Comparison of ENCODE assay signal across 11 cellular contexts in genomic region chr17:40558300-40558584, GRCh38. TPM values are rescaled to one million over a fixed set of nuclear protein-coding genes. Genes with fewer than 3 reads are reported as not detected.
DNase-seq lines count a peak whose midpoint lies in the region; ATAC-seq and TF ChIP-seq lines count a peak whose summit lies in the region.
"Had no signal": no experiment of that assay in that cellular context is flagged by ENCODE, and none has a peak within 500 bp of the region (broad histone marks: within the 10 kb centered on the region; RNA-seq: fewer than 3 reads in every experiment).

No MANE protein-coding gene starts in this region.

- no peak overlapping the region for H2AK5ac ChIP-seq in H9 (ENCODE audit: insufficient read length, low read length)

- H4K8ac ChIP-seq in H9 (replicated peaks; ENCODE audit: insufficient read length, low read depth, low read length), result no peak overlapping the region

- H3K4me3 ChIP-seq in DND-41 (ENCODE audit: low read depth in 1 of 2, low read length in 2 of 2) (peak overlapping the region in 1 of 2 experiments; percentile 43; a peak in 1 of 4 replicates), SK-N-MC (no peak overlapping the region), right cardiac atrium (ENCODE audit: low read length) (no peak overlapping the region)

- H3K56ac ChIP-seq in H9 (ENCODE audit: insufficient read length, low read depth, low read length), result no peak overlapping the region

- peaks cover 89% of the 10 kb centered on the region for H3K36me3 Mint-ChIP-seq in stimulated activated memory B cell treated with anti-CD40 and anti-IgM and Interleukin-4, amounts not matched to agents 10 μg/mL and 1 μg/mL and 100 μg/mL, for 72 hours
- H3K36me3 Mint-ChIP-seq in H9 (ENCODE audit: insufficient read depth in 1 of 3, low read depth in 3 of 3), result no peaks in the 10 kb centered on the region; a peak in 2 of 7 replicates

- H3K79me1 ChIP-seq in H9 (ENCODE audit: insufficient read depth, low read depth, low read length, poor library complexity, severe bottlenecking), result no peaks in the 10 kb centered on the region

- no peak overlapping the region for H2BK120ac ChIP-seq in H9 (ENCODE audit: low read depth, low read length, poor library complexity, severe bottlenecking)

- no peak overlapping the region for H4K5ac ChIP-seq in H9 (ENCODE audit: insufficient read length, low read depth, low read length)

- H2BK12ac ChIP-seq in H9 (ENCODE audit: insufficient read length, low read depth, low read length), result no peak overlapping the region

- H3K79me2 ChIP-seq in DND-41 (ENCODE audit: insufficient read depth, low read length) (peaks cover 17% of the 10 kb centered on the region), H9 (ENCODE audit: insufficient read depth, low read length) (no peaks in the 10 kb centered on the region)

- H3K4me2 ChIP-seq in DND-41 (ENCODE audit: insufficient read depth, low read length) (peak overlapping the region; percentile 56; the same call in 1 of the 2 replicates), H9 (ENCODE audit: insufficient read depth, insufficient read length, low read length) (no peak overlapping the region)

- no peaks in the 10 kb centered on the region for H3K23me2 ChIP-seq in H9 (ENCODE audit: insufficient read length, low read depth, low read length, poor library complexity, severe bottlenecking)

- no peak overlapping the region for H3K18ac ChIP-seq in H9 (ENCODE audit: insufficient read length, low read depth, low read length)

- no peak overlapping the region for H2BK5ac ChIP-seq in H9 (ENCODE audit: insufficient read length, low read length)

- ATAC-seq in DND-41 (ENCODE audit: insufficient read depth, low read depth), result no peak
- no peak for ATAC-seq in right cardiac atrium
- no peak for ATAC-seq in stimulated activated memory B cell treated with anti-CD40 and anti-IgM and Interleukin-4, amounts not matched to agents 10 μg/mL and 1 μg/mL and 100 μg/mL, for 72 hours

- H3K4me1 ChIP-seq in DND-41 (ENCODE audit: insufficient read depth, low read length), result peaks cover 100% of the 10 kb centered on the region
- peaks cover 33% of the 10 kb centered on the region for H3K4me1 ChIP-seq in right cardiac atrium (ENCODE audit: control insufficient read depth, insufficient read depth, low read length)
- H3K4me1 ChIP-seq in H9 (ENCODE audit: insufficient read depth, low read length), result no peaks in the 10 kb centered on the region

- no peaks in the 10 kb centered on the region for H3K27me3 ChIP-seq in DND-41 (ENCODE audit: insufficient read depth, low read length, poor library complexity)
- H3K27me3 ChIP-seq in right cardiac atrium (ENCODE audit: control insufficient read depth, insufficient read depth), result no peaks in the 10 kb centered on the region
- H3K27me3 ChIP-seq in H9 (ENCODE audit: insufficient read depth, low read length), result no peaks in the 10 kb centered on the region

- H2BK20ac ChIP-seq in H9 (ENCODE audit: low read depth, low read length, poor library complexity, severe bottlenecking), result no peak overlapping the region

- H3K9me3 Mint-ChIP-seq in stimulated activated memory B cell treated with anti-CD40 and anti-IgM and Interleukin-4, amounts not matched to agents 10 μg/mL and 1 μg/mL and 100 μg/mL, for 72 hours, result peaks cover 2% of the 10 kb centered on the region
- H3K9me3 Mint-ChIP-seq in H9, result 0 out of 5 replicates have a peak, but pooled peaks cover 0 to 2% of the 10 kb centered on the region in 2 experiments

- no peak overlapping the region for H3K4ac ChIP-seq in H9 (ENCODE audit: low read depth, low read length)

- no peak overlapping the region for H3T11ph ChIP-seq in H9 (ENCODE audit: low read length)

- H2BK15ac ChIP-seq in H9 (ENCODE audit: low read depth, low read length), result no peak overlapping the region

- H3K36me3 ChIP-seq in DND-41 (ENCODE audit: insufficient read depth, low read length) (peaks cover 8% of the 10 kb centered on the region; the same call in 1 of the 2 replicates), SK-N-MC (ENCODE audit: insufficient read depth, low read length) (no peaks in the 10 kb centered on the region)

- H4K91ac ChIP-seq in H9 (ENCODE audit: insufficient read length, low read depth, low read length), result no peak overlapping the region

- H3K27ac Mint-ChIP-seq in stimulated activated memory B cell treated with anti-CD40 and anti-IgM and Interleukin-4, amounts not matched to agents 10 μg/mL and 1 μg/mL and 100 μg/mL, for 72 hours, result peak overlapping the region; percentile 89
- no peak overlapping the region for H3K27ac Mint-ChIP-seq in H9

- no peaks in the 10 kb centered on the region for H3K9me3 ChIP-seq in DND-41 (ENCODE audit: insufficient read depth, low read length, severe bottlenecking)
- H3K9me3 ChIP-seq in SK-N-MC (ENCODE audit: low read depth, low read length), result no peaks in the 10 kb centered on the region
- H3K9me3 ChIP-seq in right cardiac atrium (ENCODE audit: control insufficient read depth, low read length), result no peaks in the 10 kb centered on the region
- no peaks in the 10 kb centered on the region for H3K9me3 ChIP-seq in H9 (ENCODE audit: control insufficient read depth, low read depth, low read length)

- H4K20me1 ChIP-seq in DND-41 (ENCODE audit: insufficient read depth, low read length) (no peaks in the 10 kb centered on the region), H9 (ENCODE audit: control insufficient read depth, insufficient read depth, insufficient read length) (no peaks in the 10 kb centered on the region)

- H3K23ac ChIP-seq in H9 (ENCODE audit: insufficient read length, low read depth, low read length), result no peak overlapping the region

- no peaks in the 10 kb centered on the region for H3K27me3 Mint-ChIP-seq in stimulated activated memory B cell treated with anti-CD40 and anti-IgM and Interleukin-4, amounts not matched to agents 10 μg/mL and 1 μg/mL and 100 μg/mL, for 72 hours
- peaks cover 24% of the 10 kb centered on the region for H3K27me3 Mint-ChIP-seq in H9 (ENCODE audit: low read depth)

- no peak overlapping the region for H2AFZ ChIP-seq in DND-41 (ENCODE audit: low read depth, low read length)
- H2AFZ ChIP-seq in H9 (ENCODE audit: low read length), result no peak overlapping the region

- H3K27ac ChIP-seq in DND-41 (ENCODE audit: low read length) (peak overlapping the region; percentile 96), SK-N-MC (peak overlapping the region; percentile 13; the same call in 1 of the 2 replicates), right cardiac atrium (ENCODE audit: low read length) (peak overlapping the region; percentile 15), H9 (ENCODE audit: insufficient read length, low read depth, low read length) (no peak overlapping the region)

- WGBS in right cardiac atrium, result 70% methylated on average over 7 of the region's 7 CpGs
- WGBS in H9 (ENCODE audit: extremely low coverage, insufficient read length, low lambda C conversion rate), result no CpG with 5 or more reads among the region's 7 CpGs

- no peak overlapping the region for H3K14ac ChIP-seq in H9 (ENCODE audit: insufficient read depth, low read length)

- TF ChIP-seq CTCF in DND-41 (IDR thresholded peaks at IDR 0.05; ENCODE audit: borderline replicate concordance, extremely low read depth, low read length, poor library complexity, severe bottlenecking) (no peak), H9 (conservative IDR thresholded peaks at IDR 0.05) (no peak)

- intact Hi-C loops in right cardiac atrium (cut with DNase I), result loop anchor here in 1 of 4 donors (5.0 kb wide), 1 partner anchor 116 kb away; the partner anchor contains the start of gene IGFBP4

- DNase-seq in DND-41 (no peak), SK-N-MC (ENCODE audit: low read depth, low spot score) (no peak), right cardiac atrium (no peak), H9 (no peak), NCI-H2081 (lab: John Stamatoyannopoulos, UW) (no peak), NCI-H1436 treated with DMSO at 0.1 percent for 48 hours (lab: John Stamatoyannopoulos, UW) (no peak)
- DNase-seq: activated gamma-delta T cell treated with Interleukin-2 at 50 U/mL for 16 hours; DMS79 treated with DMSO at 0.1 percent for 48 hours; effector CD8-positive, alpha-beta T cell; NCI-H1417 treated with DMSO at 0.1 percent for 48 hours had no signal

- H3K4me1 Mint-ChIP-seq in stimulated activated memory B cell treated with anti-CD40 and anti-IgM and Interleukin-4, amounts not matched to agents 10 μg/mL and 1 μg/mL and 100 μg/mL, for 72 hours, result peaks cover 84% of the 10 kb centered on the region
- peaks cover 31 to 48% of the 10 kb centered on the region in 2 experiments for H3K4me1 Mint-ChIP-seq in H9

- H3K9ac ChIP-seq in DND-41 (ENCODE audit: low read depth, low read length) (peak overlapping the region; percentile 59), SK-N-MC (ENCODE audit: insufficient read length) (peak overlapping the region; percentile 35), H9 (ENCODE audit: extremely low read depth, insufficient read length, low read length) (no peak overlapping the region)

- no peak overlapping the region for H3K4me3 Mint-ChIP-seq in stimulated activated memory B cell treated with anti-CD40 and anti-IgM and Interleukin-4, amounts not matched to agents 10 μg/mL and 1 μg/mL and 100 μg/mL, for 72 hours
- no peak overlapping the region for H3K4me3 Mint-ChIP-seq in H9

RNA-seq across cellular contexts. Expression of gene CCR7, which starts 7.0 kb away (rescaled TPM):
- total RNA-seq in right cardiac atrium (under 1 TPM in 2 of 4 donors, not detected in 2; 0.19 to 0.20 TPM), H9 (2021) (0.31 TPM in 1 of 2 replicates, not detected in the other)
- 0.11 TPM for polyA plus RNA-seq in right cardiac atrium

RNA-seq across cellular contexts. Expression of gene TNS4, which starts 56.8 kb away (rescaled TPM):
- total RNA-seq in right cardiac atrium (under 1 TPM in 1 of 4 donors, not detected in 3; 0.14 TPM), H9 (2021) (0.55 and 0.59 TPM in 2 replicates)
- not detected for polyA plus RNA-seq in right cardiac atrium
